In the genomic region with DNA sequence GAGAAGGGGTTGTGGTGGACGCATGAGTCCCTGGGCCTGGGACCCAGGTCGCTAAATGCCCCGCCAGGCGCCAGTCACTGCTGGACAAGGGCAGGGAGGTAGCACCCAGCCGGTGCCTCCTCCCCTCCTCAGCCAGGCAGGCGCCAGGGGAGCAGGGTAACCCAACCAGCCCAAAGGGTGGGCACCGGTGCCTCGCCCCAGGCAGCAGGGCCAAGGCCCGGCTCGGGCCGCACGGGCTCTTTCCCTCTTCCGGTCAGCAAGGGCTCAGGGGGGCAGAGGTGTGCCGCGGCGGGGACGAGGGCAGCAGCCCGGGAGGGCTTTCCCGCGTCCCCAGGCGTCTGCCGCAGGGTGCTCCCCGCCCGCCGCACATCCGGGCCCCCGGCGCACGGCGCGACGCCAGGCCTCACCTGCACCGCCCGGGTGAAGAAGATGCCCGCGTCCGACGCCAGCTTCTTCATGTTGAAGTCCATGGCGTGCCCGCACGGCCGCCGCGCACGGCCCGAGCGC, we compare ENCODE assay signal across 8 cellular contexts. TPM values are rescaled to one million over a fixed set of nuclear protein-coding genes. Genes with fewer than 3 reads are reported as not detected.
DNase-seq lines count a peak whose midpoint lies in the region; ATAC-seq and TF ChIP-seq lines count a peak whose summit lies in the region.

No MANE protein-coding gene starts in this region.

- H3K9me3 ChIP-seq in H9 (ENCODE audit: control insufficient read depth, low read depth, low read length) (no peaks in the 10 kb centered on the region), MM.1S (replicated peaks; ENCODE audit: insufficient read depth, low read length) (no peaks in the 10 kb centered on the region)

- peaks cover 9% of the 10 kb centered on the region for H3K79me1 ChIP-seq in H9 (ENCODE audit: insufficient read depth, low read depth, low read length, poor library complexity, severe bottlenecking)

- H4K5ac ChIP-seq in H9 (ENCODE audit: insufficient read length, low read depth, low read length) = no peak overlapping the region

- H2AFZ ChIP-seq in H9 (ENCODE audit: low read length) = no peak overlapping the region
- H2AFZ ChIP-seq in MM.1S (ENCODE audit: low read length) = peak overlapping the region; percentile 31

- no peaks in the 10 kb centered on the region for H3K36me3 Mint-ChIP-seq in activated CD4-positive, alpha-beta T cell treated with anti-CD3 and anti-CD28 coated beads, Interleukin-2, amount 10 ng/mL, durations not matched to agents 24 days and 14 days (ENCODE audit: low read depth)
- no peaks in the 10 kb centered on the region; a peak in 1 of 7 replicates for H3K36me3 Mint-ChIP-seq in H9 (ENCODE audit: insufficient read depth in 1 of 3, low read depth in 3 of 3)
- H3K36me3 Mint-ChIP-seq in activated T-cell treated with anti-CD3 and anti-CD28 coated beads, Interleukin-2, amount 50 U/mL, for 72 hours (ENCODE audit: insufficient read depth in 2 of 2) = peaks cover 0 to 1% of the 10 kb centered on the region in 2 donors

- no peak overlapping the region for H4K8ac ChIP-seq in H9 (replicated peaks; ENCODE audit: insufficient read length, low read depth, low read length)

- no peaks in the 10 kb centered on the region for H3K36me3 ChIP-seq in MM.1S (replicated peaks; ENCODE audit: insufficient read depth, low read length)

- peaks cover 8% of the 10 kb centered on the region; the same call in 1 of the 2 replicates for H3F3A ChIP-seq in MM.1S (ENCODE audit: insufficient read depth, low read length)

- H2BK120ac ChIP-seq in H9 (ENCODE audit: low read depth, low read length, poor library complexity, severe bottlenecking) = no peak overlapping the region

- TF ChIP-seq CTCF in H9 (conservative IDR thresholded peaks at IDR 0.05) (no peak), MM.1S (IDR thresholded peaks at IDR 0.05; ENCODE audit: low read length) (no peak)

- no peak overlapping the region; the same call in 1 of the 2 replicates for H2BK15ac ChIP-seq in H9 (ENCODE audit: low read depth, low read length)

- no peak overlapping the region for H4K91ac ChIP-seq in H9 (ENCODE audit: insufficient read length, low read depth, low read length)

- peak overlapping the region; percentile 77 for H3K27ac Mint-ChIP-seq in activated CD4-positive, alpha-beta T cell treated with anti-CD3 and anti-CD28 coated beads, Interleukin-2, amount 10 ng/mL, durations not matched to agents 24 days and 14 days
- H3K27ac Mint-ChIP-seq in H9 = peak overlapping the region in 2 of 3 experiments; percentile 69 to 88; a peak in 3 of 7 replicates
- peak overlapping the region; percentile 51 for H3K27ac Mint-ChIP-seq in activated T-cell treated with anti-CD3 and anti-CD28 coated beads, Interleukin-2, amount 50 U/mL, for 72 hours

- intact Hi-C loops in activated CD4-positive, alpha-beta T cell treated with anti-CD3 and anti-CD28 coated beads, Interleukin-2, amount 10 ng/mL, durations not matched to agents 24 days and 14 days (cut with micrococcal nuclease) = loop anchor here (1.0 to 5.0 kb wide), 6 partner anchors 9 to 570 kb away; a partner anchor contains a TSS

- no peaks in the 10 kb centered on the region for H3K27me3 ChIP-seq in H9 (ENCODE audit: insufficient read depth, low read length)
- H3K27me3 ChIP-seq in MM.1S (replicated peaks; ENCODE audit: insufficient read depth, low read length) = no peaks in the 10 kb centered on the region

- ATAC-seq in activated T-cell treated with anti-CD3 and anti-CD28 coated beads, Interleukin-2, amount 50 U/mL, for 72 hours (replicated peaks in 1 of 2) = peak; percentile 71 to 74
- ATAC-seq in HG03521 (IDR thresholded peaks at IDR 0.05; ENCODE audit: unreplicated experiment) = no peak

- H3K23ac ChIP-seq in H9 (ENCODE audit: insufficient read length, low read depth, low read length) = no peak overlapping the region

- peak overlapping the region; percentile 57; the same call in 1 of the 2 replicates for H3K14ac ChIP-seq in H9 (ENCODE audit: insufficient read depth, low read length)

- peak overlapping the region; percentile 27 for H3K18ac ChIP-seq in H9 (ENCODE audit: insufficient read length, low read depth, low read length)

- peaks cover 7% of the 10 kb centered on the region for H3K23me2 ChIP-seq in H9 (ENCODE audit: insufficient read length, low read depth, low read length, poor library complexity, severe bottlenecking)

- H4K20me1 ChIP-seq in H9 (ENCODE audit: control insufficient read depth, insufficient read depth, insufficient read length) = no peaks in the 10 kb centered on the region
- H4K20me1 ChIP-seq in MM.1S (ENCODE audit: insufficient read depth, low read length) = no peaks in the 10 kb centered on the region

- H3K4me2 ChIP-seq in H9 (ENCODE audit: insufficient read depth, insufficient read length, low read length) (peak overlapping the region; percentile 26), MM.1S (ENCODE audit: low read depth, low read length) (peak overlapping the region; percentile 100)

- H2BK20ac ChIP-seq in H9 (ENCODE audit: low read depth, low read length, poor library complexity, severe bottlenecking) = no peak overlapping the region

- no peak overlapping the region for H3K27ac ChIP-seq in H9 (ENCODE audit: insufficient read length, low read depth, low read length)
- peak overlapping the region; percentile 68 for H3K27ac ChIP-seq in MM.1S (ENCODE audit: low read length)

- H3K9ac ChIP-seq in H9 (ENCODE audit: extremely low read depth, insufficient read length, low read length) (peak overlapping the region; percentile 30), MM.1S (ENCODE audit: low read length) (peak overlapping the region; percentile 95)

- H3K4me1 ChIP-seq in H9 (ENCODE audit: insufficient read depth, low read length) = no peaks in the 10 kb centered on the region; the same call in 1 of the 2 replicates
- peaks cover 10% of the 10 kb centered on the region for H3K4me1 ChIP-seq in MM.1S (ENCODE audit: low read length)

- H3K56ac ChIP-seq in H9 (ENCODE audit: insufficient read length, low read depth, low read length) = no peak overlapping the region

- no peaks in the 10 kb centered on the region for H3K9me3 Mint-ChIP-seq in activated CD4-positive, alpha-beta T cell treated with anti-CD3 and anti-CD28 coated beads, Interleukin-2, amount 10 ng/mL, durations not matched to agents 24 days and 14 days
- no peaks in the 10 kb centered on the region for H3K9me3 Mint-ChIP-seq in H9
- no peaks in the 10 kb centered on the region for H3K9me3 Mint-ChIP-seq in activated T-cell treated with anti-CD3 and anti-CD28 coated beads, Interleukin-2, amount 50 U/mL, for 72 hours

- H3K27me3 Mint-ChIP-seq in activated CD4-positive, alpha-beta T cell treated with anti-CD3 and anti-CD28 coated beads, Interleukin-2, amount 10 ng/mL, durations not matched to agents 24 days and 14 days = no peaks in the 10 kb centered on the region
- no peaks in the 10 kb centered on the region for H3K27me3 Mint-ChIP-seq in H9 (ENCODE audit: low read depth)
- no peaks in the 10 kb centered on the region for H3K27me3 Mint-ChIP-seq in activated T-cell treated with anti-CD3 and anti-CD28 coated beads, Interleukin-2, amount 50 U/mL, for 72 hours (ENCODE audit: low read depth)

- no peak overlapping the region for H3K4ac ChIP-seq in H9 (ENCODE audit: low read depth, low read length)

- WGBS in H9 (ENCODE audit: extremely low coverage, insufficient read length, low lambda C conversion rate) = no CpG with 5 or more reads among the region's 47 CpGs

- peaks cover 17% of the 10 kb centered on the region for H3K4me1 Mint-ChIP-seq in activated CD4-positive, alpha-beta T cell treated with anti-CD3 and anti-CD28 coated beads, Interleukin-2, amount 10 ng/mL, durations not matched to agents 24 days and 14 days
- H3K4me1 Mint-ChIP-seq in H9 = peaks cover 9 to 45% of the 10 kb centered on the region in 2 experiments
- peaks cover 39% of the 10 kb centered on the region for H3K4me1 Mint-ChIP-seq in activated T-cell treated with anti-CD3 and anti-CD28 coated beads, Interleukin-2, amount 50 U/mL, for 72 hours (ENCODE audit: low read depth)

- no peak overlapping the region for H3T11ph ChIP-seq in H9 (ENCODE audit: low read length)

- H3K79me2 ChIP-seq in H9 (ENCODE audit: insufficient read depth, low read length) = peaks cover 2% of the 10 kb centered on the region; the same call in 1 of the 2 replicates
- H3K79me2 ChIP-seq in MM.1S (ENCODE audit: low read length) = peaks cover 52% of the 10 kb centered on the region

- H2BK12ac ChIP-seq in H9 (ENCODE audit: insufficient read length, low read depth, low read length) = no peak overlapping the region

- no peak for DNase-seq in activated CD4-positive, alpha-beta T cell treated with anti-CD3 and anti-CD28 coated beads, Interleukin-2, amount 10 ng/mL, durations not matched to agents 24 days and 14 days
- DNase-seq in activated CD4-positive, alpha-beta T cell treated with anti-CD3 and anti-CD28 coated beads for 4 hours = no peak
- DNase-seq in H9 (no peak), MM.1S (peak; percentile 70), glomerular visceral epithelial cell (ENCODE audit: extremely low spot score) (peak; percentile 64), retina (peak; percentile 79)
- peak; percentile 81 to 82 for DNase-seq in activated T-cell treated with anti-CD3 and anti-CD28 coated beads, Interleukin-2, amount 50 U/mL, for 72 hours

- H3K4me3 Mint-ChIP-seq in activated CD4-positive, alpha-beta T cell treated with anti-CD3 and anti-CD28 coated beads, Interleukin-2, amount 10 ng/mL, durations not matched to agents 24 days and 14 days = peak overlapping the region; percentile 85
- peak overlapping the region; percentile 76 to 90 for H3K4me3 Mint-ChIP-seq in H9
- peak overlapping the region; percentile 93 to 95 for H3K4me3 Mint-ChIP-seq in activated T-cell treated with anti-CD3 and anti-CD28 coated beads, Interleukin-2, amount 50 U/mL, for 72 hours

- no peak overlapping the region for H2BK5ac ChIP-seq in H9 (ENCODE audit: insufficient read length, low read length)

- H3K4me3 ChIP-seq in MM.1S (ENCODE audit: low read length) = peak overlapping the region; percentile 100

- no peak overlapping the region for H2AK5ac ChIP-seq in H9 (ENCODE audit: insufficient read length, low read length)

- no peaks in the 10 kb centered on the region for H3K9me2 ChIP-seq in MM.1S (replicated peaks; ENCODE audit: insufficient read depth, low read length)

RNA-seq across cellular contexts. Expression of a gene that starts 0.4 kb away (rescaled TPM):
- 69.6 and 73.9 TPM in 2 replicates for total RNA-seq in activated CD4-positive, alpha-beta T cell treated with anti-CD3 and anti-CD28 coated beads, Interleukin-2, amount 10 ng/mL, durations not matched to agents 24 days and 14 days
- 69.0 and 69.5 TPM in 2 replicates for total RNA-seq in H9 (2021)
- 10 to 100 TPM; 41.3 to 41.8 TPM for total RNA-seq in activated T-cell treated with anti-CD3 and anti-CD28 coated beads, Interleukin-2, amount 50 U/mL, for 72 hours

RNA-seq across cellular contexts. Expression of a gene that starts 8.7 kb away (rescaled TPM):
- 43.3 and 44.3 TPM in 2 replicates for total RNA-seq in activated CD4-positive, alpha-beta T cell treated with anti-CD3 and anti-CD28 coated beads, Interleukin-2, amount 10 ng/mL, durations not matched to agents 24 days and 14 days
- total RNA-seq in H9 (2021) = 37.8 and 38.8 TPM in 2 replicates
- 10 to 100 TPM; 38.5 to 41.5 TPM for total RNA-seq in activated T-cell treated with anti-CD3 and anti-CD28 coated beads, Interleukin-2, amount 50 U/mL, for 72 hours

RNA-seq across cellular contexts. Expression of a gene that starts 53.2 kb away (rescaled TPM):
- 24.7 and 24.8 TPM in 2 replicates for total RNA-seq in activated CD4-positive, alpha-beta T cell treated with anti-CD3 and anti-CD28 coated beads, Interleukin-2, amount 10 ng/mL, durations not matched to agents 24 days and 14 days
- 42.6 and 43.3 TPM in 2 replicates for total RNA-seq in H9 (2021)
- total RNA-seq in activated T-cell treated with anti-CD3 and anti-CD28 coated beads, Interleukin-2, amount 50 U/mL, for 72 hours = 10 to 100 TPM; 17.1 to 22.3 TPM

Comparison
In these comparisons a context has a peak if more than half of its experiments do, and no peak if none do; other contexts are left out.
1. DNase-seq: peak in MM.1S (single experiment), activated T-cell treated with anti-CD3 and anti-CD28 coated beads, Interleukin-2, amount 50 U/mL, for 72 hours (2 of 2), glomerular visceral epithelial cell (single experiment) and retina (single experiment); none in activated CD4-positive, alpha-beta T cell treated with anti-CD3 and anti-CD28 coated beads, Interleukin-2, amount 10 ng/mL, durations not matched to agents 24 days and 14 days (single experiment), activated CD4-positive, alpha-beta T cell treated with anti-CD3 and anti-CD28 coated beads for 4 hours (0 of 2) and H9 (single experiment).
2. Peak in every context shown above with its lines, with median percentiles within 50 percentile points of each other: H3K27ac Mint-ChIP-seq and H3K4me3 Mint-ChIP-seq.